18 cellular contexts compared by ENCODE assay signal in genomic region chr9:88993871-88994819, GRCh38. TPM values are rescaled to one million over a fixed set of nuclear protein-coding genes. Genes with fewer than 3 reads are reported as not detected.
DNase-seq lines count a peak whose midpoint lies in the region; ATAC-seq, FAIRE-seq and TF ChIP-seq lines count a peak whose summit lies in the region.
"Had no signal": no experiment of that assay in that cellular context is flagged by ENCODE, and none has a peak within 500 bp of the region (broad histone marks: within the 10 kb centered on the region; RNA-seq: fewer than 3 reads in every experiment).

No MANE protein-coding gene starts in this region.

- 64% methylated on average over 20 of the region's 20 CpGs for WGBS in smooth muscle cell (ENCODE audit: low lambda C conversion rate)
- WGBS in suprapubic skin = 90% methylated on average over 15 of the region's 20 CpGs

- H3K27ac ChIP-seq in coronary artery (peak overlapping the region; percentile 51 to 63), kidney (ENCODE audit: low read depth in 2 of 2, low read length in 2 of 2) (peak overlapping the region; percentile 16 to 35), smooth muscle cell (ENCODE audit: low read depth) (peak overlapping the region; percentile 67), suprapubic skin (no peak overlapping the region)
- H3K27ac ChIP-seq: BLaER1 treated with 17β-estradiol and CSF1 and Interleukin-3, amounts not matched to agents 10 nM and 100 nM had no signal

- H3K27me3 ChIP-seq in smooth muscle cell (ENCODE audit: low read depth) (no peaks in the 10 kb centered on the region), suprapubic skin (peaks cover 22% of the 10 kb centered on the region)

- peaks cover 84% of the 10 kb centered on the region for H3K79me2 ChIP-seq in smooth muscle cell (ENCODE audit: low read depth)

- H3K4me3 ChIP-seq in coronary artery (peak overlapping the region; percentile 99), kidney (ENCODE audit: low read length in 2 of 2) (peak overlapping the region; percentile 25 to 73), smooth muscle cell (peak overlapping the region; percentile 75), suprapubic skin (no peak overlapping the region)
- H3K4me3 ChIP-seq: BLaER1 treated with 17β-estradiol and CSF1 and Interleukin-3, amounts not matched to agents 10 nM and 100 nM had no signal

- ATAC-seq in HG03039 (IDR thresholded peaks at IDR 0.05; ENCODE audit: unreplicated experiment) = no peak
- ATAC-seq in activated naive CD4-positive, alpha-beta T cell treated with anti-CD3 and anti-CD28 coated beads, Interleukin-2, amount 50 U/mL, for 72 hours = no peak
- ATAC-seq: Panc1, T-cell had no signal

- H3K9me3 ChIP-seq in kidney (ENCODE audit: control insufficient read depth in 1 of 2, low read length in 2 of 2) (no peaks in the 10 kb centered on the region), smooth muscle cell (replicated peaks; ENCODE audit: low read depth) (no peaks in the 10 kb centered on the region), suprapubic skin (no peaks in the 10 kb centered on the region)
- H3K9me3 ChIP-seq: BLaER1 treated with 17β-estradiol and CSF1 and Interleukin-3, amounts not matched to agents 10 nM and 100 nM had no signal

- FAIRE-seq in kidney (lab: Jason Lieb, UNC) = no peak

- intact Hi-C loops in kidney (cut with DNase I) = no loop called here

- H3K4me1 Mint-ChIP-seq in HFFc6 (ENCODE audit: low read depth) = peaks cover 64% of the 10 kb centered on the region
- H3K4me1 Mint-ChIP-seq: memory B cell had no signal

- no peaks in the 10 kb centered on the region for H3K9me3 Mint-ChIP-seq in HFFc6
- H3K9me3 Mint-ChIP-seq in activated naive CD4-positive, alpha-beta T cell treated with anti-CD3 and anti-CD28 coated beads, Interleukin-2, amount 50 U/mL, for 72 hours = no peaks in the 10 kb centered on the region
- H3K9me3 Mint-ChIP-seq: memory B cell, T-cell had no signal

- no peak for TF ChIP-seq EP300 in suprapubic skin (IDR thresholded peaks at IDR 0.05)

- H3K36me3 ChIP-seq in kidney (ENCODE audit: control insufficient read depth in 1 of 2, insufficient read depth in 2 of 2, low read length in 2 of 2) (no peaks in the 10 kb centered on the region), smooth muscle cell (ENCODE audit: low read depth) (no peaks in the 10 kb centered on the region), suprapubic skin (no peaks in the 10 kb centered on the region)

- H3K9ac ChIP-seq in kidney (ENCODE audit: low read length in 2 of 2) = peak overlapping the region in 1 of 2 donors; percentile 38
- H3K9ac ChIP-seq in smooth muscle cell (ENCODE audit: low read depth) = peak overlapping the region; percentile 52
- H3K9ac ChIP-seq: BLaER1 treated with 17β-estradiol and CSF1 and Interleukin-3, amounts not matched to agents 10 nM and 100 nM had no signal

- no peak overlapping the region for H2AFZ ChIP-seq in smooth muscle cell (ENCODE audit: low read depth)

- peak overlapping the region; percentile 91 for H3K4me2 ChIP-seq in smooth muscle cell

- peaks cover 76% of the 10 kb centered on the region for H4K20me1 ChIP-seq in smooth muscle cell (ENCODE audit: low read depth)

- peak overlapping the region; percentile 98 for H3K4me3 Mint-ChIP-seq in HFFc6
- H3K4me3 Mint-ChIP-seq: memory B cell, T-cell had no signal

- TF ChIP-seq CTCF in HFFc6 (IDR thresholded peaks at IDR 0.05) (no peak), coronary artery (IDR thresholded peaks at IDR 0.05) (no peak), kidney (IDR thresholded peaks at IDR 0.05; ENCODE audit: borderline replicate concordance, extremely low read depth, insufficient read depth) (no peak), smooth muscle cell (IDR thresholded peaks at IDR 0.05; ENCODE audit: borderline replicate concordance, insufficient read depth, poor library complexity, severe bottlenecking) (no peak), suprapubic skin (IDR thresholded peaks at IDR 0.05) (no peak)

- no peak for TF ChIP-seq POLR2A in suprapubic skin (IDR thresholded peaks at IDR 0.05)

- H3K27me3 Mint-ChIP-seq in HFFc6 (ENCODE audit: insufficient read depth) = no peaks in the 10 kb centered on the region; the same call in 1 of the 2 replicates

- peaks cover 34% of the 10 kb centered on the region for H3F3A ChIP-seq in smooth muscle cell (ENCODE audit: low read depth)

- H3K27ac Mint-ChIP-seq in HFFc6 = no peak overlapping the region
- H3K27ac Mint-ChIP-seq in activated naive CD4-positive, alpha-beta T cell treated with anti-CD3 and anti-CD28 coated beads, Interleukin-2, amount 50 U/mL, for 72 hours = no peak overlapping the region
- H3K27ac Mint-ChIP-seq: memory B cell, T-cell had no signal

- H3K36me3 Mint-ChIP-seq in HFFc6 (ENCODE audit: low read depth) = no peaks in the 10 kb centered on the region
- H3K36me3 Mint-ChIP-seq in activated naive CD4-positive, alpha-beta T cell treated with anti-CD3 and anti-CD28 coated beads, Interleukin-2, amount 50 U/mL, for 72 hours = no peaks in the 10 kb centered on the region
- H3K36me3 Mint-ChIP-seq: memory B cell, T-cell had no signal

- no peak for DNase-seq in HFFc6
- peak; percentile 76 for DNase-seq in coronary artery (ENCODE audit: low spot score)
- no peak for DNase-seq in kidney
- DNase-seq in smooth muscle cell (lab: John Stamatoyannopoulos, UW; ENCODE audit: unreplicated experiment) = no peak
- no peak for DNase-seq in suprapubic skin (ENCODE audit: low spot score in 2 of 2)
- no peak for DNase-seq in activated naive CD4-positive, alpha-beta T cell treated with anti-CD3 and anti-CD28 coated beads, Interleukin-2, amount 50 U/mL, for 72 hours (ENCODE audit: low spot score in 2 of 2)
- no peak for DNase-seq in GDM1 (lab: John Stamatoyannopoulos, UW)
- DNase-seq: activated CD4-positive, alpha-beta T cell treated with anti-CD3 and anti-CD28 coated beads for 1 hour; activated T-cell treated with anti-CD3 and anti-CD28 coated beads, Interleukin-2, amount 50 U/mL, for 1 hour; amygdala; effector memory CD4-positive, alpha-beta T cell; NCI-H1436 treated with DMSO at 0.1 percent for 48 hours; NCI-H510A; T-cell had no signal

- H3K4me1 ChIP-seq in kidney (ENCODE audit: control insufficient read depth in 1 of 2, insufficient read depth in 1 of 2, low read depth in 1 of 2, low read length in 2 of 2) (peaks cover 7 to 13% of the 10 kb centered on the region in 2 donors), smooth muscle cell (ENCODE audit: low read depth) (peaks cover 50% of the 10 kb centered on the region), suprapubic skin (peaks cover 46% of the 10 kb centered on the region)

RNA-seq across cellular contexts. Expression of gene S1PR3, which starts 2.9 kb away (rescaled TPM):
- total RNA-seq in HFFc6 (2021; fragmentation: NEBNext Ultra II Directional; extraction: Animal tissue kit (Norgen Biotek cat#: 25700)) = 10 to 100 TPM; 15.1 to 27.7 (median 23.9) TPM
- total RNA-seq in kidney (36.4 TPM), smooth muscle cell (245 and 246 TPM in 2 replicates), suprapubic skin (10 to 100 TPM in 1 of 4 donors, 1 to 10 TPM in 3; 4.3 to 13.5 (median 5.6) TPM)
- polyA plus RNA-seq in kidney (ENCODE audit: insufficient read depth, low read depth, low replicate concordance) (12.4 TPM), smooth muscle cell (123 and 184 TPM in 2 replicates)
- under 1 TPM; 0.07 to 0.14 TPM for total RNA-seq in activated naive CD4-positive, alpha-beta T cell treated with anti-CD3 and anti-CD28 coated beads, Interleukin-2, amount 50 U/mL, for 72 hours

Comparison
In these comparisons a context has a peak if more than half of its experiments do, and no peak if none do; other contexts are left out.
1. RNA of gene S1PR3, which starts 2.9 kb away (total RNA-seq): 245 to 246 TPM in smooth muscle cell, 36.4 TPM in kidney (single experiment), 15.1 to 27.7 TPM in HFFc6 and 4.3 to 13.5 TPM in suprapubic skin; 0.07 to 0.14 TPM in activated naive CD4-positive, alpha-beta T cell treated with anti-CD3 and anti-CD28 coated beads, Interleukin-2, amount 50 U/mL, for 72 hours; every median in the first group is over 4 times any median in the second.